ENCODE assay signal across 1 cellular context in genomic region chr11:69472053-69472765, GRCh38.
TF ChIP-seq lines count a peak whose summit lies in the region.

No MANE protein-coding gene starts in this region.

TF ChIP-seq in K562, 482 proteins besides CTCF, POLR2A, EP300 and RAD21:
- TF ChIP-seq SNIP1 (IDR thresholded peaks at IDR 0.05; ENCODE audit: low read depth) (no peak), RNF2 (IDR thresholded peaks at IDR 0.05) (no peak), ZNF707 (CRISPR knock-in tag; conservative IDR thresholded peaks at IDR 0.05) (no peak), FOXP1 (CRISPR knock-in tag; IDR thresholded peaks at IDR 0.05) (no peak), E2F6 (IDR thresholded peaks at IDR 0.05; ENCODE audit: borderline replicate concordance in 1 of 2, extremely low read depth in 1 of 2, insufficient read depth in 1 of 2, insufficient read length in 1 of 2, low read depth in 1 of 2, low read length in 1 of 2, poor library complexity in 1 of 2, severe bottlenecking in 1 of 2) (peak in 1 of 2 experiments; percentile 15), ZNF398 (CRISPR knock-in tag; IDR thresholded peaks at IDR 0.05) (no peak), TAL1 (IDR thresholded peaks at IDR 0.05) (no peak), PTTG1 (tag; IDR thresholded peaks at IDR 0.05; ENCODE audit: low read depth) (no peak), SREBF2 (CRISPR knock-in tag; IDR thresholded peaks at IDR 0.05) (no peak), POLR2G (IDR thresholded peaks at IDR 0.05; ENCODE audit: low read depth, low read length) (no peak), ZC3H4 (CRISPR knock-in tag; IDR thresholded peaks at IDR 0.05; ENCODE audit: borderline replicate concordance) (no peak), SMC3 (conservative IDR thresholded peaks at IDR 0.05; ENCODE audit: insufficient read depth, low read depth, low read length) (no peak), ZNF24 (IDR thresholded peaks at IDR 0.05) (peak; percentile 65; the same call in 1 of the 2 replicates), ZNF507 (tag; conservative IDR thresholded peaks at IDR 0.05) (no peak), THRAP3 (IDR thresholded peaks at IDR 0.05; ENCODE audit: borderline replicate concordance) (no peak), FOXO4 (CRISPR knock-in tag; IDR thresholded peaks at IDR 0.05) (no peak)
